ENCODE assay signal across 8 cellular contexts in genomic region chr5:73565969-73566547, GRCh38. TPM values are rescaled to one million over a fixed set of nuclear protein-coding genes. Genes with fewer than 3 reads are reported as not detected.
DNase-seq lines count a peak whose midpoint lies in the region; ATAC-seq, FAIRE-seq and TF ChIP-seq lines count a peak whose summit lies in the region.

No MANE protein-coding gene starts in this region.

- TF ChIP-seq CTCF in keratinocyte (optimal IDR thresholded peaks at IDR 0.05 in 1 of 3, IDR thresholded peaks at IDR 0.05 in 1 of 3, conservative IDR thresholded peaks at IDR 0.05 in 1 of 3; ENCODE audit: extremely low read depth in 1 of 3, insufficient read depth in 2 of 3, low read length in 3 of 3) (no peak), tibial artery (IDR thresholded peaks at IDR 0.05) (no peak)

- no peak for ATAC-seq in stimulated activated naive CD8-positive, alpha-beta T cell treated with anti-CD3 and anti-CD28 coated beads, Interleukin-15, Interleukin-2, amounts not matched to agents 100 U/mL and 50 U/mL, for 24 hours

- no peaks in the 10 kb centered on the region for H3K9me3 Mint-ChIP-seq in stimulated activated naive CD8-positive, alpha-beta T cell treated with anti-CD3 and anti-CD28 coated beads, Interleukin-15, Interleukin-2, amounts not matched to agents 100 ng/mL and 50 ng/mL, for 24 hours
- H3K9me3 Mint-ChIP-seq in activated CD4-positive, alpha-beta memory T cell treated with anti-CD3 and anti-CD28 coated beads for 36 hours: no peaks in the 10 kb centered on the region

- CTCF ChIA-PET in activated CD4-positive, alpha-beta memory T cell treated with anti-CD3 and anti-CD28 coated beads for 36 hours (lab: Charles Lee): no interaction called here

- POLR2A ChIA-PET in activated CD4-positive, alpha-beta memory T cell treated with anti-CD3 and anti-CD28 coated beads for 36 hours (lab: Charles Lee): interaction anchor here (1.0 to 2.6 kb wide), 2 partner anchors 14 to 68 kb away, joined by 3 to 14 read pairs; partner anchors contain the start of gene BTF3

- peak overlapping the region; percentile 79 for H3K4me2 ChIP-seq in keratinocyte (ENCODE audit: control insufficient read depth, extremely low read depth, insufficient read depth, low read depth, low read length)

- no peaks in the 10 kb centered on the region for H3K27me3 ChIP-seq in keratinocyte (ENCODE audit: control insufficient read depth, extremely low read depth, insufficient read depth, low read length)
- no peaks in the 10 kb centered on the region for H3K27me3 ChIP-seq in tibial artery

- dilution Hi-C loops in keratinocyte (cut with MboI; ENCODE audit: extremely low pct_ligation_motif_present, low sequenced_read_pairs): no loop called here

- peaks cover 32% of the 10 kb centered on the region for H3K36me3 Mint-ChIP-seq in stimulated activated naive CD8-positive, alpha-beta T cell treated with anti-CD3 and anti-CD28 coated beads, Interleukin-15, Interleukin-2, amounts not matched to agents 100 ng/mL and 50 ng/mL, for 24 hours (ENCODE audit: low read depth)
- H3K36me3 Mint-ChIP-seq in activated CD4-positive, alpha-beta memory T cell treated with anti-CD3 and anti-CD28 coated beads for 36 hours: peaks cover 16% of the 10 kb centered on the region

- H3K27ac ChIP-seq in keratinocyte (ENCODE audit: control insufficient read depth, insufficient read depth, low read length) (peak overlapping the region; percentile 95), tibial artery (peak overlapping the region; percentile 91 to 95)

- no peaks in the 10 kb centered on the region for H3K9me1 ChIP-seq in keratinocyte (ENCODE audit: control insufficient read depth, extremely low read depth, insufficient read depth, low read length)

- H4K20me1 ChIP-seq in keratinocyte (ENCODE audit: control insufficient read depth, extremely low read depth, insufficient read depth, low read length): no peaks in the 10 kb centered on the region

- H3K9ac ChIP-seq in keratinocyte (ENCODE audit: control insufficient read depth, extremely low read depth, insufficient read depth, low read length): peak overlapping the region; percentile 98

- H3K36me3 ChIP-seq in keratinocyte (ENCODE audit: control insufficient read depth in 2 of 2, extremely low read depth in 1 of 2, insufficient read depth in 2 of 2, low read length in 2 of 2) (peaks cover 6 to 15% of the 10 kb centered on the region in 2 experiments), tibial artery (peaks cover 17 to 33% (median 28%) of the 10 kb centered on the region in 3 donors)

- intact Hi-C loops in activated CD4-positive, alpha-beta memory T cell treated with anti-CD3 and anti-CD28 coated beads for 36 hours (cut with micrococcal nuclease): loop anchor here (1.0 to 10.0 kb wide), 2 partner anchors 68 to 1009 kb away; partner anchors contain the start of gene BTF3
- intact Hi-C loops in tibial artery (cut with DNase I; ENCODE audit: low total_unique reads): loop anchor here (5.0 kb wide), 1 partner anchor 54 kb away; no protein-coding TSS in a partner anchor

- no peak for FAIRE-seq in keratinocyte (lab: Jason Lieb, UNC)

- H3K27ac Mint-ChIP-seq in stimulated activated naive CD8-positive, alpha-beta T cell treated with anti-CD3 and anti-CD28 coated beads, Interleukin-15, Interleukin-2, amounts not matched to agents 100 ng/mL and 50 ng/mL, for 24 hours: peak overlapping the region; percentile 98
- peak overlapping the region; percentile 92 for H3K27ac Mint-ChIP-seq in activated CD4-positive, alpha-beta memory T cell treated with anti-CD3 and anti-CD28 coated beads for 36 hours

- H3K4me1 ChIP-seq in keratinocyte (ENCODE audit: control insufficient read depth, extremely low read depth, insufficient read depth, low read length) (peaks cover 16% of the 10 kb centered on the region), tibial artery (peaks cover 0 to 29% (median 17%) of the 10 kb centered on the region in 4 donors)

- H3K4me3 ChIP-seq in keratinocyte (ENCODE audit: control insufficient read depth in 2 of 3, extremely low read depth in 1 of 3, insufficient read depth in 2 of 3, low read depth in 1 of 3, low read length in 3 of 3): peak overlapping the region; percentile 60 to 100 (median 100)
- peak overlapping the region; percentile 69 to 74 for H3K4me3 ChIP-seq in tibial artery

- H2AFZ ChIP-seq in keratinocyte (ENCODE audit: control insufficient read depth, low read length): peak overlapping the region; percentile 100

- H3K27me3 Mint-ChIP-seq in stimulated activated naive CD8-positive, alpha-beta T cell treated with anti-CD3 and anti-CD28 coated beads, Interleukin-15, Interleukin-2, amounts not matched to agents 100 ng/mL and 50 ng/mL, for 24 hours: no peaks in the 10 kb centered on the region
- H3K27me3 Mint-ChIP-seq in activated CD4-positive, alpha-beta memory T cell treated with anti-CD3 and anti-CD28 coated beads for 36 hours: no peaks in the 10 kb centered on the region

- H3K9me3 ChIP-seq in keratinocyte (ENCODE audit: control insufficient read depth, low read depth, low read length): no peaks in the 10 kb centered on the region
- no peaks in the 10 kb centered on the region for H3K9me3 ChIP-seq in tibial artery

- peaks cover 44% of the 10 kb centered on the region for H3K4me1 Mint-ChIP-seq in stimulated activated naive CD8-positive, alpha-beta T cell treated with anti-CD3 and anti-CD28 coated beads, Interleukin-15, Interleukin-2, amounts not matched to agents 100 ng/mL and 50 ng/mL, for 24 hours (ENCODE audit: low read depth)
- peaks cover 33% of the 10 kb centered on the region for H3K4me1 Mint-ChIP-seq in activated CD4-positive, alpha-beta memory T cell treated with anti-CD3 and anti-CD28 coated beads for 36 hours (ENCODE audit: low read depth)

- H3K79me2 ChIP-seq in keratinocyte (ENCODE audit: control insufficient read depth, insufficient read depth, low read length): peaks cover 62% of the 10 kb centered on the region

- H3K4me3 Mint-ChIP-seq in stimulated activated naive CD8-positive, alpha-beta T cell treated with anti-CD3 and anti-CD28 coated beads, Interleukin-15, Interleukin-2, amounts not matched to agents 100 ng/mL and 50 ng/mL, for 24 hours: peak overlapping the region; percentile 95
- peak overlapping the region; percentile 92 for H3K4me3 Mint-ChIP-seq in activated CD4-positive, alpha-beta memory T cell treated with anti-CD3 and anti-CD28 coated beads for 36 hours

- no peak for DNase-seq in stimulated activated naive CD8-positive, alpha-beta T cell treated with anti-CD3 and anti-CD28 coated beads, Interleukin-15, Interleukin-2, amounts not matched to agents 100 U/mL and 50 U/mL, for 24 hours
- DNase-seq in activated CD4-positive, alpha-beta memory T cell treated with anti-CD3 and anti-CD28 coated beads for 36 hours: no peak
- DNase-seq in keratinocyte (ENCODE audit: low read depth, low spot score): no peak
- DNase-seq in tibial artery: no peak
- DNase-seq in stimulated activated naive CD4-positive, alpha-beta T cell treated with Interleukin-2 at 50 U/mL for 16 hours (lab: John Stamatoyannopoulos, UW): no peak
- DNase-seq in NCI-H510A treated with DMSO at 0.1 percent for 48 hours (lab: John Stamatoyannopoulos, UW): no peak
- no peak for DNase-seq in GM19238 (ENCODE audit: insufficient read length, low spot score)

RNA-seq across cellular contexts. Expression of gene UTP15, which starts 0.5 kb away (rescaled TPM):
- total RNA-seq in activated CD4-positive, alpha-beta memory T cell treated with anti-CD3 and anti-CD28 coated beads for 36 hours: 10 to 100 TPM; 29.7 to 33.1 TPM
- 16.3 to 28.3 TPM (median 21.7 TPM) in 3 replicates for polyA plus RNA-seq in keratinocyte
- polyA plus RNA-seq in keratinocyte (2011; ENCODE audit: low read depth): 24.8 TPM
- 9.1 and 17.4 TPM in 2 replicates for polyA plus RNA-seq in keratinocyte (2011; cell fraction: cytosol; rRNA removed)
- 25.0 and 42.0 TPM in 2 replicates for polyA plus RNA-seq in keratinocyte (2011; cell fraction: nucleus; rRNA removed)
- polyA plus RNA-seq in keratinocyte (2012; ENCODE audit: low replicate concordance): 12.8 and 17.7 TPM in 2 replicates
- polyA minus RNA-seq in keratinocyte: 11.6 to 32.6 TPM (median 18.8 TPM) in 3 replicates
- polyA minus RNA-seq in keratinocyte (2011; cell fraction: cytosol; rRNA and poly(A)+ RNA removed): 11.7 TPM
- polyA minus RNA-seq in keratinocyte (2011; cell fraction: nucleus; rRNA and poly(A)+ RNA removed): 18.3 and 30.7 TPM in 2 replicates

RNA-seq across cellular contexts. Expression of gene ANKRA2, which starts 0.6 kb away (rescaled TPM):
- total RNA-seq in activated CD4-positive, alpha-beta memory T cell treated with anti-CD3 and anti-CD28 coated beads for 36 hours: 10 to 100 TPM; 19.1 to 21.0 TPM
- 8.7 to 20.6 TPM (median 16.6 TPM) in 3 replicates for polyA plus RNA-seq in keratinocyte
- polyA plus RNA-seq in keratinocyte (2011; ENCODE audit: low read depth): 21.8 TPM
- 7.6 and 15.4 TPM in 2 replicates for polyA plus RNA-seq in keratinocyte (2011; cell fraction: cytosol; rRNA removed)
- polyA plus RNA-seq in keratinocyte (2011; cell fraction: nucleus; rRNA removed): 16.3 and 24.9 TPM in 2 replicates
- 6.6 and 23.2 TPM in 2 replicates for polyA plus RNA-seq in keratinocyte (2012; ENCODE audit: low replicate concordance)
- 0.56 to 6.6 TPM (median 6.5 TPM) in 3 replicates for polyA minus RNA-seq in keratinocyte
- 6.3 TPM for polyA minus RNA-seq in keratinocyte (2011; cell fraction: cytosol; rRNA and poly(A)+ RNA removed)
- polyA minus RNA-seq in keratinocyte (2011; cell fraction: nucleus; rRNA and poly(A)+ RNA removed): 9.8 and 17.0 TPM in 2 replicates

RNA-seq across cellular contexts. Expression of gene ARHGEF28, which starts 59.9 kb away (rescaled TPM):
- total RNA-seq in activated CD4-positive, alpha-beta memory T cell treated with anti-CD3 and anti-CD28 coated beads for 36 hours: under 1 TPM; 0.05 to 0.12 TPM
- polyA plus RNA-seq in keratinocyte: 17.7 to 31.6 TPM (median 24.2 TPM) in 3 replicates
- polyA plus RNA-seq in keratinocyte (2011; ENCODE audit: low read depth): 94.4 TPM
- polyA plus RNA-seq in keratinocyte (2011; cell fraction: cytosol; rRNA removed): 20.0 and 27.5 TPM in 2 replicates
- polyA plus RNA-seq in keratinocyte (2011; cell fraction: nucleus; rRNA removed): 67.9 and 74.3 TPM in 2 replicates
- 24.0 and 42.0 TPM in 2 replicates for polyA plus RNA-seq in keratinocyte (2012; ENCODE audit: low replicate concordance)
- polyA minus RNA-seq in keratinocyte: 71.2 to 134 TPM (median 94.2 TPM) in 3 replicates
- polyA minus RNA-seq in keratinocyte (2011; cell fraction: cytosol; rRNA and poly(A)+ RNA removed): 43.9 TPM
- polyA minus RNA-seq in keratinocyte (2011; cell fraction: nucleus; rRNA and poly(A)+ RNA removed): 187 and 303 TPM in 2 replicates
